28 cellular contexts compared by ENCODE assay signal in genomic region chr16:21179983-21180365, GRCh38. TPM values are rescaled to one million over a fixed set of nuclear protein-coding genes. Genes with fewer than 3 reads are reported as not detected.
"Had no signal": no experiment of that assay in that cellular context is flagged by ENCODE, and none has a peak within 500 bp of the region (broad histone marks: within the 10 kb centered on the region; RNA-seq: fewer than 3 reads in every experiment).

No MANE protein-coding gene starts in this region.

- ATAC-seq: activated CD8-positive, alpha-beta T cell treated with anti-CD3 and anti-CD28 coated beads, Interleukin-2, amount 10 ng/mL, durations not matched to agents 7 days and 5 days; activated naive CD4-positive, alpha-beta T cell treated with anti-CD3 and anti-CD28 coated beads, Interleukin-2, amount 50 U/mL, for 72 hours; Panc1 had no signal

- H3K9ac ChIP-seq: KMS-11, SK-N-SH had no signal

- H3K27me3 Mint-ChIP-seq: activated CD4-positive, alpha-beta T cell treated with anti-CD3 and anti-CD28 coated beads, Interleukin-2, amount 10 ng/mL, durations not matched to agents 24 days and 14 days; activated T-cell treated with anti-CD3 and anti-CD28 coated beads, Interleukin-2, amount 50 U/mL, for 24 hours had no signal

- H3K4me2 ChIP-seq: KMS-11, SK-N-SH had no signal

- DNase-seq: activated CD4-positive, alpha-beta T cell treated with anti-CD3 and anti-CD28 coated beads, Interleukin-2, amount 10 ng/mL, durations not matched to agents 24 days and 14 days; activated CD4-positive, alpha-beta T cell treated with anti-CD3 and anti-CD28 coated beads, Interleukin-2, amount 50 U/mL, for 4 hours; activated CD8-positive, alpha-beta T cell treated with anti-CD3 and anti-CD28 coated beads, Interleukin-2, amount 10 ng/mL, durations not matched to agents 7 days and 5 days; activated gamma-delta T cell treated with Interleukin-2 at 50 U/mL for 16 hours; activated naive CD4-positive, alpha-beta T cell treated with anti-CD3 and anti-CD28 coated beads for 36 hours; activated T-cell treated with anti-CD3 and anti-CD28 coated beads, Interleukin-2, amount 50 U/mL, for 24 hours; anterior cingulate cortex; brain microvascular endothelial cell; MM.1S; MV-4-11; NCI-H1092; NCI-H1436 treated with DMSO at 0.1 percent for 48 hours; NCI-H1694 treated with DMSO at 0.1 percent for 48 hours; NCI-H2029; NCI-H345; NCI-H524 treated with DMSO at 0.1 percent for 48 hours; SHP77 treated with DMSO at 0.1 percent for 48 hours; SK-N-SH had no signal

- H3K9me2 ChIP-seq: SK-N-SH had no signal

- H3K4me1 ChIP-seq: SJSA1 had no signal

- H3K27me3 ChIP-seq: brain microvascular endothelial cell, SJSA1 had no signal

- H3K27ac Mint-ChIP-seq: activated CD4-positive, alpha-beta T cell treated with anti-CD3 and anti-CD28 coated beads, Interleukin-2, amount 10 ng/mL, durations not matched to agents 24 days and 14 days; activated CD8-positive, alpha-beta T cell treated with anti-CD3 and anti-CD28 coated beads, Interleukin-2, amount 10 ng/mL, durations not matched to agents 7 days and 5 days; activated naive CD4-positive, alpha-beta T cell treated with anti-CD3 and anti-CD28 coated beads for 36 hours; activated naive CD4-positive, alpha-beta T cell treated with anti-CD3 and anti-CD28 coated beads, Interleukin-2, amount 50 U/mL, for 72 hours; activated T-cell treated with anti-CD3 and anti-CD28 coated beads, Interleukin-2, amount 50 U/mL, for 24 hours; activated T-helper 1 cell treated with anti-CD3 and anti-CD28 coated beads, Interleukin-12 subunit alpha, Interleukin-12 subunit beta, Interleukin-2, Interleukin-4 antibody, amounts not matched to agents 30 ng/mL and 10 ng/mL and 1 ng/mL, durations not matched to agents 14 hours and 24 hours and 36 hours; T-helper 1 cell treated with Interleukin-12 subunit alpha and Interleukin-12 subunit beta and Interleukin-4 antibody, amounts not matched to agents 30 μg/mL and 1 μg/mL, for 36 hours; T-helper 2 cell treated with Interferon-gamma antibody and Interleukin-4, amounts not matched to agents 5 μg/mL and 100 μg/mL, for 36 hours had no signal

- H3K9me3 ChIP-seq: SK-N-SH had no signal

- H3K4me3 ChIP-seq: SJSA1 had no signal

- H3K4me3 Mint-ChIP-seq: activated CD4-positive, alpha-beta T cell treated with anti-CD3 and anti-CD28 coated beads, Interleukin-2, amount 10 ng/mL, durations not matched to agents 24 days and 14 days; activated CD8-positive, alpha-beta T cell treated with anti-CD3 and anti-CD28 coated beads, Interleukin-2, amount 10 ng/mL, durations not matched to agents 7 days and 5 days; activated naive CD4-positive, alpha-beta T cell treated with anti-CD3 and anti-CD28 coated beads for 36 hours; activated T-cell treated with anti-CD3 and anti-CD28 coated beads, Interleukin-2, amount 50 U/mL, for 24 hours; activated T-helper 1 cell treated with anti-CD3 and anti-CD28 coated beads, Interleukin-12 subunit alpha, Interleukin-12 subunit beta, Interleukin-2, Interleukin-4 antibody, amounts not matched to agents 30 ng/mL and 10 ng/mL and 1 ng/mL, durations not matched to agents 14 hours and 24 hours and 36 hours; T-helper 1 cell treated with Interleukin-12 subunit alpha and Interleukin-12 subunit beta and Interleukin-4 antibody, amounts not matched to agents 30 μg/mL and 1 μg/mL, for 36 hours; T-helper 2 cell treated with Interferon-gamma antibody and Interleukin-4, amounts not matched to agents 5 μg/mL and 100 μg/mL, for 36 hours had no signal

- H3K27ac ChIP-seq: brain microvascular endothelial cell, KMS-11, SJSA1 had no signal

RNA-seq across cellular contexts. Expression of gene DNAH3, which starts 29.3 kb away (rescaled TPM):
- total RNA-seq: activated CD4-positive, alpha-beta T cell treated with anti-CD3 and anti-CD28 coated beads, Interleukin-2, amount 10 ng/mL, durations not matched to agents 24 days and 14 days; activated CD8-positive, alpha-beta T cell treated with anti-CD3 and anti-CD28 coated beads, Interleukin-2, amount 10 ng/mL, durations not matched to agents 7 days and 5 days; activated naive CD4-positive, alpha-beta T cell treated with anti-CD3 and anti-CD28 coated beads for 36 hours; activated naive CD4-positive, alpha-beta T cell treated with anti-CD3 and anti-CD28 coated beads, Interleukin-2, amount 50 U/mL, for 72 hours; activated T-helper 1 cell treated with anti-CD3 and anti-CD28 coated beads, Interleukin-12 subunit alpha, Interleukin-12 subunit beta, Interleukin-2, Interleukin-4 antibody, amounts not matched to agents 30 ng/mL and 10 ng/mL and 1 ng/mL, durations not matched to agents 14 hours and 24 hours and 36 hours; RPMI7951 had no signal
- polyA plus RNA-seq: SK-N-SH had no signal

RNA-seq across cellular contexts. Expression of gene ZP2, which starts 31.4 kb away (rescaled TPM):
- total RNA-seq: activated CD4-positive, alpha-beta T cell treated with anti-CD3 and anti-CD28 coated beads, Interleukin-2, amount 10 ng/mL, durations not matched to agents 24 days and 14 days; activated CD8-positive, alpha-beta T cell treated with anti-CD3 and anti-CD28 coated beads, Interleukin-2, amount 10 ng/mL, durations not matched to agents 7 days and 5 days; activated naive CD4-positive, alpha-beta T cell treated with anti-CD3 and anti-CD28 coated beads for 36 hours; activated naive CD4-positive, alpha-beta T cell treated with anti-CD3 and anti-CD28 coated beads, Interleukin-2, amount 50 U/mL, for 72 hours; activated T-helper 1 cell treated with anti-CD3 and anti-CD28 coated beads, Interleukin-12 subunit alpha, Interleukin-12 subunit beta, Interleukin-2, Interleukin-4 antibody, amounts not matched to agents 30 ng/mL and 10 ng/mL and 1 ng/mL, durations not matched to agents 14 hours and 24 hours and 36 hours; LHCN-M2; NCI-H460; RPMI7951; SJSA1 had no signal
- polyA plus RNA-seq: SK-N-SH had no signal

RNA-seq across cellular contexts. Expression of gene ANKS4B, which starts 53.5 kb away (rescaled TPM):
- total RNA-seq: activated CD4-positive, alpha-beta T cell treated with anti-CD3 and anti-CD28 coated beads, Interleukin-2, amount 10 ng/mL, durations not matched to agents 24 days and 14 days; activated CD8-positive, alpha-beta T cell treated with anti-CD3 and anti-CD28 coated beads, Interleukin-2, amount 10 ng/mL, durations not matched to agents 7 days and 5 days; activated naive CD4-positive, alpha-beta T cell treated with anti-CD3 and anti-CD28 coated beads, Interleukin-2, amount 50 U/mL, for 72 hours; activated T-helper 1 cell treated with anti-CD3 and anti-CD28 coated beads, Interleukin-12 subunit alpha, Interleukin-12 subunit beta, Interleukin-2, Interleukin-4 antibody, amounts not matched to agents 30 ng/mL and 10 ng/mL and 1 ng/mL, durations not matched to agents 14 hours and 24 hours and 36 hours; LHCN-M2; NCI-H460; RPMI7951; SJSA1 had no signal
- polyA plus RNA-seq: SK-N-SH had no signal
